ENCODE assay signal across 8 cellular contexts in genomic region chr16:67873435-67874146, GRCh38. TPM values are rescaled to one million over a fixed set of nuclear protein-coding genes. Genes with fewer than 3 reads are reported as not detected.
DNase-seq lines count a peak whose midpoint lies in the region; ATAC-seq and TF ChIP-seq lines count a peak whose summit lies in the region.

No MANE protein-coding gene starts in this region.

- TF ChIP-seq POLR2A in body of pancreas (IDR thresholded peaks at IDR 0.05) = no peak

- in situ Hi-C loops in G401 (cut with HindIII; ENCODE audit: low sequenced_read_pairs) = no loop called here

- intact Hi-C loops in body of pancreas (cut with DNase I) = no loop called here
- intact Hi-C loops in lower lobe of right lung (cut with DNase I) = no loop called here
- intact Hi-C loops in upper lobe of right lung (cut with DNase I) = no loop called here

- peaks cover 6 to 15% of the 10 kb centered on the region in 2 donors for H3K36me3 ChIP-seq in body of pancreas (replicated peaks in 1 of 2; ENCODE audit: insufficient read depth in 1 of 2, low read depth in 2 of 2)
- H3K36me3 ChIP-seq in lower lobe of right lung = peaks cover 63% of the 10 kb centered on the region
- peaks cover 51% of the 10 kb centered on the region for H3K36me3 ChIP-seq in upper lobe of right lung

- H3K27ac ChIP-seq in body of pancreas (peak overlapping the region; percentile 53 to 80 (median 66)), lower lobe of right lung (peak overlapping the region; percentile 90), upper lobe of right lung (peak overlapping the region; percentile 79)

- DNase-seq in G401 (ENCODE audit: low spot score) (peak; percentile 18), body of pancreas (no peak), lower lobe of right lung (no peak), upper lobe of right lung (no peak), T-helper 9 cell (no peak), NCI-H1436 (lab: John Stamatoyannopoulos, UW) (no peak)
- DNase-seq in activated CD4-positive, CD25-positive, alpha-beta regulatory T cell treated with anti-CD3 and anti-CD28 coated beads, Interleukin-2, amount 50 U/mL, for 72 hours = no peak

- H3K9me3 ChIP-seq in body of pancreas = no peaks in the 10 kb centered on the region
- H3K9me3 ChIP-seq in lower lobe of right lung = no peaks in the 10 kb centered on the region
- H3K9me3 ChIP-seq in upper lobe of right lung = no peaks in the 10 kb centered on the region

- H3K4me1 ChIP-seq in body of pancreas (peaks cover 34% of the 10 kb centered on the region), lower lobe of right lung (peaks cover 30% of the 10 kb centered on the region), upper lobe of right lung (peaks cover 21% of the 10 kb centered on the region)

- no peak for TF ChIP-seq CTCF in body of pancreas (IDR thresholded peaks at IDR 0.05)
- TF ChIP-seq CTCF in lower lobe of right lung (IDR thresholded peaks at IDR 0.05) = no peak
- no peak for TF ChIP-seq CTCF in upper lobe of right lung (IDR thresholded peaks at IDR 0.05)

- ATAC-seq in HG03280 (IDR thresholded peaks at IDR 0.05; ENCODE audit: unreplicated experiment) (peak; percentile 11), body of pancreas (no peak), lower lobe of right lung (peak; percentile 10 to 32), upper lobe of right lung (peak; percentile 1)

- WGBS in body of pancreas, 2 donors = 5 to 11% methylated on average over 9 to 19 of the region's 20 CpGs

- no peaks in the 10 kb centered on the region for H3K27me3 ChIP-seq in body of pancreas
- no peaks in the 10 kb centered on the region for H3K27me3 ChIP-seq in lower lobe of right lung (ENCODE audit: low read depth)
- no peaks in the 10 kb centered on the region for H3K27me3 ChIP-seq in upper lobe of right lung

- H3K4me3 ChIP-seq in body of pancreas (peak overlapping the region; percentile 70 to 85), lower lobe of right lung (peak overlapping the region; percentile 99), upper lobe of right lung (peak overlapping the region; percentile 93)

RNA-seq across cellular contexts. Expression of gene EDC4, which starts 0.7 kb away (rescaled TPM):
- total RNA-seq in G401 (2014; rRNA removed; shearing (Covaris generic)) = 40.0 and 80.9 TPM in 2 replicates
- 10 to 100 TPM; 26.7 to 55.7 TPM for total RNA-seq in body of pancreas
- total RNA-seq in lower lobe of right lung = 51.2 TPM
- total RNA-seq in upper lobe of right lung = 48.8 TPM

RNA-seq across cellular contexts. Expression of gene NRN1L, which starts 11.1 kb away (rescaled TPM):
- not detected in 2 replicates for total RNA-seq in G401 (2014; rRNA removed; shearing (Covaris generic))
- total RNA-seq in body of pancreas (not detected), lower lobe of right lung (1.7 TPM), upper lobe of right lung (0.69 TPM)

RNA-seq across cellular contexts. Expression of gene PSKH1, which starts 19.5 kb away (rescaled TPM):
- total RNA-seq in G401 (2014; rRNA removed; shearing (Covaris generic)) = 34.4 and 40.8 TPM in 2 replicates
- total RNA-seq in body of pancreas (10 to 100 TPM; 15.0 to 16.8 TPM), lower lobe of right lung (28.3 TPM), upper lobe of right lung (29.7 TPM)

RNA-seq across cellular contexts. Expression of gene CENPT, which starts 26.1 kb away (rescaled TPM):
- total RNA-seq in G401 (2014; rRNA removed; shearing (Covaris generic)) = 27.6 and 41.8 TPM in 2 replicates
- 100 to 1,000 TPM in 1 of 2 donors, 10 to 100 TPM in 1; 57.1 to 122 TPM for total RNA-seq in body of pancreas
- 29.9 TPM for total RNA-seq in lower lobe of right lung
- 30.0 TPM for total RNA-seq in upper lobe of right lung

RNA-seq across cellular contexts. Expression of gene NUTF2, which starts 26.9 kb away (rescaled TPM):
- total RNA-seq in G401 (2014; rRNA removed; shearing (Covaris generic)) = 419 and 444 TPM in 2 replicates
- total RNA-seq in body of pancreas (10 to 100 TPM; 39.2 to 42.8 TPM), lower lobe of right lung (55.8 TPM), upper lobe of right lung (55.0 TPM)
